ENCODE assay signal across 4 cellular contexts in genomic region chr10:116853287-116853686, GRCh38. TPM values are rescaled to one million over a fixed set of nuclear protein-coding genes. Genes with fewer than 3 reads are reported as not detected.
"Had no signal": no experiment of that assay in that cellular context is flagged by ENCODE, and none has a peak within 500 bp of the region (broad histone marks: within the 10 kb centered on the region; RNA-seq: fewer than 3 reads in every experiment).

No MANE protein-coding gene starts in this region.

- ATAC-seq: GM12878 had no signal

- H3K4me3 ChIP-seq: GM12878 had no signal

- DNase-seq: GDM1, GF-D8 had no signal

RNA-seq across cellular contexts. Expression of gene ENO4, which starts 4.0 kb away (rescaled TPM):
- total RNA-seq: G401, GM12878 had no signal
